In the genomic region with DNA sequence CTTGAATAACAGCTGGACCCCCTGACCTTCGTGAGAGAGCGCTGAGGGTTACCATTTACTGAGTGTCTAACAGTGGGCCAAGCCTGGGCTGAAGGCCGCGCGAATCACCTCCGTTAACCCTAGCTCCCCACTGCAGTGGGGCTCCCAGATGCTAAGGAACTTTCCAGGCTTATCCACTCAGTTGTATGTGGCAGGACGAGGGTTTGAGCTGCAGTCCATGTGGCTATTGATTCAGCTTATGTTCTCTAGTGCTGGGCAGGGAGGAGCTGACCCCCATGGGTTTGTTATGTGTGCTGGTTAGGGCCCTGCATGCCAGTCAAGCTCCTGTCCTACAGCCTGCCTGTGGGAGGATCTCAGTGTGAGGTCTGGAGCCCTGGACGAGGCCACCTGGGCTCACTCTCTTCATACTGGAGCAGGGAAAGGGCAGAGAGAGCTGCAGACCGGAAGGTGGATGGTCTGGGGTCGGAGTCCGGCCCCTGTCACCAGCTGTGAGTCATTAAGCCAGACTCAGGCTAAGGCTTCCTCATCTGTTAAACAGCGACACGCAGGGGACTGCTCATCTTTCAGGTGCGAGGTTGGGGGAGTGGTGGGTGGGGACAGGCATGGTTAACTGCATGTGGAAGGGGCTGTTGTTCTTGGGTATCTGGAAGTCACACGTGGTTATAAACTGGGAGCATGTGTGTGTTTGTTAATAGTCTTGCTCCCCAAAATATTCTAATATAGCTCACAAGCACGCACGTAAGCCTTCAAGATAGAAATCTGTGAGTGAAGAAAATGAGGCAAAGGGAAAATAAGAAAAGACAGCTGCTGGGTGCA, we compare ENCODE assay signal across 1 cellular context.
A peak's percentile ranks its signal among the peaks of the same experiment; 100 is the strongest.
TF ChIP-seq lines count a peak whose summit lies in the region.

No MANE protein-coding gene starts in this region.

TF ChIP-seq in WTC11, 78 proteins besides CTCF, POLR2A, EP300 and RAD21 (continued from another document):
- TF ChIP-seq, protein P1, sequence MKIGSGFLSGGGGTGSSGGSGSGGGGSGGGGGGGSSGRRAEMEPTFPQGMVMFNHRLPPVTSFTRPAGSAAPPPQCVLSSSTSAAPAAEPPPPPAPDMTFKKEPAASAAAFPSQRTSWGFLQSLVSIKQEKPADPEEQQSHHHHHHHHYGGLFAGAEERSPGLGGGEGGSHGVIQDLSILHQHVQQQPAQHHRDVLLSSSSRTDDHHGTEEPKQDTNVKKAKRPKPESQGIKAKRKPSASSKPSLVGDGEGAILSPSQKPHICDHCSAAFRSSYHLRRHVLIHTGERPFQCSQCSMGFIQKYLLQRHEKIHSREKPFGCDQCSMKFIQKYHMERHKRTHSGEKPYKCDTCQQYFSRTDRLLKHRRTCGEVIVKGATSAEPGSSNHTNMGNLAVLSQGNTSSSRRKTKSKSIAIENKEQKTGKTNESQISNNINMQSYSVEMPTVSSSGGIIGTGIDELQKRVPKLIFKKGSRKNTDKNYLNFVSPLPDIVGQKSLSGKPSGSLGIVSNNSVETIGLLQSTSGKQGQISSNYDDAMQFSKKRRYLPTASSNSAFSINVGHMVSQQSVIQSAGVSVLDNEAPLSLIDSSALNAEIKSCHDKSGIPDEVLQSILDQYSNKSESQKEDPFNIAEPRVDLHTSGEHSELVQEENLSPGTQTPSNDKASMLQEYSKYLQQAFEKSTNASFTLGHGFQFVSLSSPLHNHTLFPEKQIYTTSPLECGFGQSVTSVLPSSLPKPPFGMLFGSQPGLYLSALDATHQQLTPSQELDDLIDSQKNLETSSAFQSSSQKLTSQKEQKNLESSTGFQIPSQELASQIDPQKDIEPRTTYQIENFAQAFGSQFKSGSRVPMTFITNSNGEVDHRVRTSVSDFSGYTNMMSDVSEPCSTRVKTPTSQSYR (CRISPR knock-in tag; IDR thresholded peaks at IDR 0.05): no peak
- TF ChIP-seq JAZF1 (CRISPR knock-in tag; IDR thresholded peaks at IDR 0.05) (no peak), GABPB1 (CRISPR knock-in tag; IDR thresholded peaks at IDR 0.05) (0 out of 2 replicates have a peak, but pooled peaks have one; percentile 10), KAT7 (CRISPR knock-in tag; IDR thresholded peaks at IDR 0.05; ENCODE audit: borderline replicate concordance) (no peak), FOXK1 (CRISPR knock-in tag; IDR thresholded peaks at IDR 0.05) (no peak)
